In genomic region chr20:32606107-32606506, GRCh38 we compare ENCODE assay signal across 32 cellular contexts.
"Had no signal": no experiment of that assay in that cellular context is flagged by ENCODE, and none has a peak within 500 bp of the region (broad histone marks: within the 10 kb centered on the region; RNA-seq: fewer than 3 reads in every experiment).

No MANE protein-coding gene starts in this region.

- H3K9me3 ChIP-seq: Peyer's patch had no signal

- H3K27me3 Mint-ChIP-seq: activated CD4-positive, alpha-beta memory T cell treated with anti-CD3 and anti-CD28 coated beads, Interleukin-2, amount 10 ng/mL, durations not matched to agents 7 days and 5 days; activated CD8-positive, alpha-beta memory T cell treated with anti-CD3 and anti-CD28 coated beads, Interleukin-2, amount 10 ng/mL, durations not matched to agents 7 days and 5 days; activated naive CD8-positive, alpha-beta T cell; activated naive CD8-positive, alpha-beta T cell treated with anti-CD3 and anti-CD28 coated beads, Interleukin-2, amount 50 U/mL, for 24 hours had no signal

- ATAC-seq: activated CD8-positive, alpha-beta memory T cell treated with anti-CD3 and anti-CD28 coated beads, Interleukin-2, amount 10 ng/mL, durations not matched to agents 7 days and 5 days; activated naive CD8-positive, alpha-beta T cell treated with anti-CD3 and anti-CD28 coated beads, Interleukin-2, amount 50 U/mL, for 24 hours; Right ventricle myocardium inferior; SK-N-SH treated with all-trans-retinoic acid at 6 μM for 48 hours; T-cell; T-helper 17 cell had no signal

- H3K9me3 Mint-ChIP-seq: activated CD4-positive, alpha-beta memory T cell treated with anti-CD3 and anti-CD28 coated beads, Interleukin-2, amount 10 ng/mL, durations not matched to agents 7 days and 5 days; activated naive CD4-positive, alpha-beta T cell treated with anti-CD3 and anti-CD28 coated beads, Interleukin-2, amount 10 ng/mL, durations not matched to agents 7 days and 5 days; activated naive CD8-positive, alpha-beta T cell treated with anti-CD3 and anti-CD28 coated beads, Interleukin-2, amount 50 U/mL, for 24 hours; brain; T-cell had no signal

- DNase-seq: activated CD4-positive, alpha-beta memory T cell treated with anti-CD3 and anti-CD28 coated beads, Interleukin-2, amount 10 ng/mL, durations not matched to agents 7 days and 5 days; activated CD4-positive, alpha-beta T cell treated with anti-CD3 and anti-CD28 coated beads for 1 hour; activated CD4-positive, alpha-beta T cell treated with anti-CD3 and anti-CD28 coated beads for 48 hours; activated CD4-positive, CD25-positive, alpha-beta regulatory T cell; activated CD8-positive, alpha-beta memory T cell treated with anti-CD3 and anti-CD28 coated beads for 24 hours; activated CD8-positive, alpha-beta memory T cell treated with anti-CD3 and anti-CD28 coated beads, Interleukin-2, amount 10 ng/mL, durations not matched to agents 7 days and 5 days; activated CD8-positive, alpha-beta memory T cell treated with anti-CD3 and anti-CD28 coated beads, Interleukin-2, amount 50 U/mL, for 48 hours; activated effector memory CD4-positive, alpha-beta T cell treated with Interleukin-2 at 50 U/mL for 16 hours; activated naive CD4-positive, alpha-beta T cell treated with anti-CD3 and anti-CD28 coated beads, Interleukin-2, amount 10 ng/mL, durations not matched to agents 7 days and 5 days; activated naive CD8-positive, alpha-beta T cell treated with anti-CD3 and anti-CD28 coated beads, Interleukin-2, amount 50 U/mL, for 24 hours; activated T-cell treated with anti-CD3 and anti-CD28 coated beads, Interleukin-2, amount 50 U/mL, for 48 hours; anterior cingulate cortex; central memory CD4-positive, alpha-beta T cell; MM.1S; MV-4-11; NCI-H1092; NCI-H146; NCI-H187; NCI-H2029 treated with DMSO at 0.1 percent for 48 hours; NCI-H2107; NCI-H226; NCI-H446 treated with DMSO at 0.1 percent for 48 hours; Peyer's patch; RPMI8226; SIG-M5; T-cell; T-helper 17 cell; WERI-Rb-1 had no signal

- H3K27ac Mint-ChIP-seq: activated CD4-positive, alpha-beta memory T cell treated with anti-CD3 and anti-CD28 coated beads, Interleukin-2, amount 10 ng/mL, durations not matched to agents 7 days and 5 days; activated CD8-positive, alpha-beta memory T cell treated with anti-CD3 and anti-CD28 coated beads, Interleukin-2, amount 10 ng/mL, durations not matched to agents 7 days and 5 days; activated naive CD4-positive, alpha-beta T cell treated with anti-CD3 and anti-CD28 coated beads, Interleukin-2, amount 10 ng/mL, durations not matched to agents 7 days and 5 days; activated naive CD8-positive, alpha-beta T cell; activated naive CD8-positive, alpha-beta T cell treated with anti-CD3 and anti-CD28 coated beads, Interleukin-2, amount 50 U/mL, for 24 hours; brain; T-cell; T-helper 17 cell had no signal

- H3K27ac ChIP-seq: Peyer's patch, WERI-Rb-1 had no signal

- H3K27me3 ChIP-seq: Peyer's patch had no signal

- H3K36me3 ChIP-seq: Peyer's patch, WERI-Rb-1 had no signal

- H3K4me1 ChIP-seq: Peyer's patch had no signal

- H3K4me3 Mint-ChIP-seq: activated CD4-positive, alpha-beta memory T cell treated with anti-CD3 and anti-CD28 coated beads, Interleukin-2, amount 10 ng/mL, durations not matched to agents 7 days and 5 days; activated CD8-positive, alpha-beta memory T cell treated with anti-CD3 and anti-CD28 coated beads, Interleukin-2, amount 10 ng/mL, durations not matched to agents 7 days and 5 days; activated naive CD4-positive, alpha-beta T cell treated with anti-CD3 and anti-CD28 coated beads, Interleukin-2, amount 10 ng/mL, durations not matched to agents 7 days and 5 days; activated naive CD8-positive, alpha-beta T cell; activated naive CD8-positive, alpha-beta T cell treated with anti-CD3 and anti-CD28 coated beads, Interleukin-2, amount 50 U/mL, for 24 hours; brain; T-cell; T-helper 17 cell had no signal

- H3K4me3 ChIP-seq: Peyer's patch had no signal

- H3K36me3 Mint-ChIP-seq: activated CD8-positive, alpha-beta memory T cell treated with anti-CD3 and anti-CD28 coated beads, Interleukin-2, amount 10 ng/mL, durations not matched to agents 7 days and 5 days; activated naive CD4-positive, alpha-beta T cell treated with anti-CD3 and anti-CD28 coated beads, Interleukin-2, amount 10 ng/mL, durations not matched to agents 7 days and 5 days; activated naive CD8-positive, alpha-beta T cell; brain; T-cell had no signal

- H3K4me1 Mint-ChIP-seq: activated CD4-positive, alpha-beta memory T cell treated with anti-CD3 and anti-CD28 coated beads, Interleukin-2, amount 10 ng/mL, durations not matched to agents 7 days and 5 days; activated CD8-positive, alpha-beta memory T cell treated with anti-CD3 and anti-CD28 coated beads, Interleukin-2, amount 10 ng/mL, durations not matched to agents 7 days and 5 days; activated naive CD4-positive, alpha-beta T cell treated with anti-CD3 and anti-CD28 coated beads, Interleukin-2, amount 10 ng/mL, durations not matched to agents 7 days and 5 days; activated naive CD8-positive, alpha-beta T cell treated with anti-CD3 and anti-CD28 coated beads, Interleukin-2, amount 50 U/mL, for 24 hours had no signal
